In the genomic region with DNA sequence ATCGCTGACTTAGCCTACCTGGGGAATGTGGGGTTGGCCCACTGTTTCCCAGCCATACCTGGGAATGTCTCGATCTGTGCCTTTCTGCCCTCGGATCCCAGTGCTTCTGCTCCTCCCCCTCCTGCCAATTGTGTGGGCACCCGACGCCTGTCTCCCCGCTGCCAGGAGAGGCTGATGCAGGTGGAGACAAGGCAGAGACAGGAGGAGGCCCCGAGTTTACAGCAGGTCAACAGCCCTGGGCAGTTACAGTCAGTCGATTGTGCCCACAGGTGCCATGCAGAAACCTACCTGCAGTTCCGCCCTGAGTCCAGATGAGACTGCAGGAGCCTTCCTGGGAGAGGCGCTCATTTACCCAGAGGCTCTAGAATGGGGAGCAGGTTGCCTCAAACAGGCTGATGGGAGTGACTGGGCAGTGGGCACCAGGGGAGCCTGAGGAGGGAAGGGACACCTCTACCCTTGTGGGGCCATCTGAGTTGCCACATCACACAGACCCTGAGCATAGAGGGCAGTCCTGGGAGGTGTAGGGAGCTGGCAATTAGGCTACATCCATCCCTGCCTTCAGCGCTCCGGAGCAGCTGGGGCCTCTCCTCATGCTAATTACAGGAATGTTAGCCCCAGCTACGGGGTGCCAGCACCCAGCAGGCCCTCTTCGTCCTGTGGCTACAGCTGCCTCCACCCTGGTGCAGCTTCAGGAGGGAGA, we compare ENCODE assay signal across 29 cellular contexts.
DNase-seq lines count a peak whose midpoint lies in the region; ATAC-seq, FAIRE-seq and TF ChIP-seq lines count a peak whose summit lies in the region.
"Had no signal": no experiment of that assay in that cellular context is flagged by ENCODE, and none has a peak within 500 bp of the region (broad histone marks: within the 10 kb centered on the region; RNA-seq: fewer than 3 reads in every experiment).

No MANE protein-coding gene starts in this region.

- FAIRE-seq in GM12891 (lab: Jason Lieb, UNC): no peak
- FAIRE-seq: GM12878 had no signal

- H3K9me2 ChIP-seq in SK-N-SH: no peaks in the 10 kb centered on the region

- H3K27me3 ChIP-seq in Peyer's patch: no peaks in the 10 kb centered on the region
- no peaks in the 10 kb centered on the region for H3K27me3 ChIP-seq in osteoblast (ENCODE audit: insufficient read depth, low read length)
- no peaks in the 10 kb centered on the region for H3K27me3 ChIP-seq in upper lobe of right lung
- no peaks in the 10 kb centered on the region for H3K27me3 ChIP-seq in SK-N-SH (ENCODE audit: insufficient read depth)
- H3K27me3 ChIP-seq: brain microvascular endothelial cell had no signal

- intact Hi-C loops in Right ventricle myocardium inferior (cut with DNase I): no loop called here
- intact Hi-C loops in left cardiac atrium (cut with DNase I): no loop called here
- intact Hi-C loops in upper lobe of right lung (cut with DNase I): no loop called here

- peak; percentile 15 for DNase-seq in Right ventricle myocardium inferior (ENCODE audit: missing footprints)
- DNase-seq in left cardiac atrium: no peak
- DNase-seq in Peyer's patch: peak in 2 of 3 donors; percentile 32 to 38
- peak; percentile 86 for DNase-seq in osteoblast (ENCODE audit: insufficient read length, low spot score, missing footprints)
- DNase-seq in upper lobe of right lung: peak; percentile 40
- DNase-seq in SK-N-SH: no peak
- no peak for DNase-seq in GM12891 (ENCODE audit: insufficient read length, low spot score)
- no peak for DNase-seq in SK-N-DZ (ENCODE audit: low spot score)
- DNase-seq: ACHN; activated CD8-positive, alpha-beta memory T cell treated with anti-CD3 and anti-CD28 coated beads, Interleukin-2, amount 10 ng/mL, durations not matched to agents 7 days and 5 days; activated naive CD4-positive, alpha-beta T cell treated with anti-CD3 and anti-CD28 coated beads, Interleukin-2, amount 50 U/mL, for 16 hours; activated T-cell treated with anti-CD3 and anti-CD28 coated beads, Interleukin-2, amount 50 U/mL, for 72 hours; brain microvascular endothelial cell; CD8-positive, alpha-beta T cell; effector CD4-positive, alpha-beta T cell; immature natural killer cell; NCI-H1436; NCI-H2081; NCI-H2227 treated with DMSO at 0.1 percent for 48 hours; NCI-H748 treated with DMSO at 0.1 percent for 48 hours; SIG-M5; stimulated activated CD4-positive, alpha-beta T cell treated with anti-CD3 and anti-CD28 coated beads, Interleukin-2, amount 100 ng/mL, for 24 hours; T1000 had no signal

- no peaks in the 10 kb centered on the region for H3K4me1 ChIP-seq in Peyer's patch
- no peaks in the 10 kb centered on the region for H3K4me1 ChIP-seq in osteoblast (ENCODE audit: insufficient read depth, low read length)
- H3K4me1 ChIP-seq in upper lobe of right lung: no peaks in the 10 kb centered on the region
- H3K4me1 ChIP-seq in SK-N-SH (ENCODE audit: control insufficient read depth in 1 of 2, insufficient read depth in 2 of 2, low read depth in 1 of 2, low read length in 1 of 2): peaks cover 0 to 37% of the 10 kb centered on the region in 2 experiments; a peak in 1 of 4 replicates
- H3K4me1 ChIP-seq: HAP-1, parathyroid adenoma had no signal

- H3K9ac ChIP-seq in SK-N-SH: no peak overlapping the region
- H3K9ac ChIP-seq: parathyroid adenoma had no signal

- H3K4me2 ChIP-seq in osteoblast (ENCODE audit: insufficient read depth, low read length) (no peak overlapping the region), SK-N-SH (no peak overlapping the region)

- H3K79me2 ChIP-seq in osteoblast (ENCODE audit: insufficient read depth, low read length) (no peaks in the 10 kb centered on the region), SK-N-SH (ENCODE audit: insufficient read depth) (no peaks in the 10 kb centered on the region)
- H3K79me2 ChIP-seq: parathyroid adenoma had no signal

- no peak for TF ChIP-seq RAD21 in SK-N-SH (IDR thresholded peaks at IDR 0.05; ENCODE audit: low read length)

- H2AFZ ChIP-seq in osteoblast (ENCODE audit: low read length) (no peak overlapping the region), SK-N-SH (ENCODE audit: low read depth) (no peak overlapping the region)
- H2AFZ ChIP-seq: parathyroid adenoma had no signal

- H3K4me3 ChIP-seq in Peyer's patch: no peak overlapping the region
- no peak overlapping the region for H3K4me3 ChIP-seq in osteoblast (ENCODE audit: insufficient read depth, low read length)
- H3K4me3 ChIP-seq in upper lobe of right lung: no peak overlapping the region
- no peak overlapping the region for H3K4me3 ChIP-seq in SK-N-SH (ENCODE audit: low read depth in 2 of 2, low read length in 1 of 2)
- H3K4me3 ChIP-seq: GM12878, HAP-1 had no signal

- TF ChIP-seq CTCF in Peyer's patch (IDR thresholded peaks at IDR 0.05): no peak
- TF ChIP-seq CTCF in osteoblast (IDR thresholded peaks at IDR 0.05; ENCODE audit: extremely low read depth, low read depth, low read length): no peak
- TF ChIP-seq CTCF in upper lobe of right lung (IDR thresholded peaks at IDR 0.05): no peak
- no peak for TF ChIP-seq CTCF in SK-N-SH (IDR thresholded peaks at IDR 0.05)

- POLR2A ChIA-PET in SK-N-SH (lab: Yijun Ruan, JAX): no interaction called here

- CTCF ChIA-PET in SK-N-SH (lab: Yijun Ruan, JAX): no interaction called here

- H3K27ac ChIP-seq in Peyer's patch (no peak overlapping the region), osteoblast (ENCODE audit: low read depth, low read length) (no peak overlapping the region), upper lobe of right lung (no peak overlapping the region), SK-N-SH (ENCODE audit: low read depth in 2 of 2, low read length in 1 of 2) (no peak overlapping the region)
- H3K27ac ChIP-seq: brain microvascular endothelial cell, epithelial cell of prostate, parathyroid adenoma had no signal

- WGBS in SK-N-SH (ENCODE audit: low lambda C conversion rate): 32% methylated on average over 7 of the region's 14 CpGs

- H3F3A ChIP-seq in SK-N-SH (replicated peaks; ENCODE audit: insufficient read depth): no peaks in the 10 kb centered on the region

- H3K36me3 ChIP-seq in Peyer's patch (no peaks in the 10 kb centered on the region), osteoblast (ENCODE audit: insufficient read depth, low read length) (no peaks in the 10 kb centered on the region), upper lobe of right lung (no peaks in the 10 kb centered on the region), SK-N-SH (replicated peaks in 1 of 2; ENCODE audit: control insufficient read depth in 1 of 2, insufficient read depth in 2 of 2, low read length in 1 of 2) (no peaks in the 10 kb centered on the region)
- H3K36me3 ChIP-seq: brain microvascular endothelial cell, HAP-1 had no signal

- ATAC-seq in Right ventricle myocardium inferior: no peak
- no peak for ATAC-seq in left cardiac atrium
- no peak for ATAC-seq in upper lobe of right lung
- ATAC-seq: activated CD8-positive, alpha-beta memory T cell treated with anti-CD3 and anti-CD28 coated beads, Interleukin-2, amount 10 ng/mL, durations not matched to agents 7 days and 5 days; activated T-cell treated with anti-CD3 and anti-CD28 coated beads, Interleukin-2, amount 50 U/mL, for 72 hours; CD8-positive, alpha-beta T cell; GM12878; left colon; Panc1 had no signal

- no peak for TF ChIP-seq EP300 in SK-N-SH (IDR thresholded peaks at IDR 0.05; ENCODE audit: borderline replicate concordance in 1 of 2, low read depth in 1 of 2, low read length in 1 of 2)

- no peaks in the 10 kb centered on the region for H4K20me1 ChIP-seq in osteoblast (ENCODE audit: insufficient read depth, low read length)
- H4K20me1 ChIP-seq in SK-N-SH (ENCODE audit: insufficient read depth): no peaks in the 10 kb centered on the region

- H3K9me3 ChIP-seq in Peyer's patch (no peaks in the 10 kb centered on the region), osteoblast (ENCODE audit: low read depth, low read length) (no peaks in the 10 kb centered on the region), upper lobe of right lung (no peaks in the 10 kb centered on the region), SK-N-SH (no peaks in the 10 kb centered on the region)
- H3K9me3 ChIP-seq: HAP-1 had no signal

- TF ChIP-seq POLR2A in Peyer's patch (IDR thresholded peaks at IDR 0.05) (no peak), GM12891 (IDR thresholded peaks at IDR 0.05; ENCODE audit: low read depth, low read length) (no peak)

TF ChIP-seq in SK-N-SH, 30 proteins besides CTCF, POLR2A, EP300 and RAD21:
- TF ChIP-seq TCF12 (IDR thresholded peaks at IDR 0.05): no peak

TF ChIP-seq in GM12891, 5 proteins besides CTCF, POLR2A, EP300 and RAD21:
- TF ChIP-seq POU2F2 (IDR thresholded peaks at IDR 0.05; ENCODE audit: low read depth, low read length) (no peak), TAF1 (IDR thresholded peaks at IDR 0.05; ENCODE audit: low read depth, low read length) (no peak), SPI1 (IDR thresholded peaks at IDR 0.05; ENCODE audit: low read depth, low read length) (no peak), POLR2AphosphoS5 (IDR thresholded peaks at IDR 0.05; ENCODE audit: low read depth, low read length) (no peak), PAX5 (IDR thresholded peaks at IDR 0.05; ENCODE audit: insufficient read depth, low read length, severe bottlenecking) (no peak)

Comparison
In these comparisons a context has a peak if more than half of its experiments do, and no peak if none do; other contexts are left out.
1. DNase-seq: peak in Right ventricle myocardium inferior (single experiment), Peyer's patch (2 of 3), osteoblast (single experiment) and upper lobe of right lung (single experiment); none in left cardiac atrium (single experiment), SK-N-SH (single experiment), GM12891 (single experiment) and SK-N-DZ (single experiment).